In genomic region chr20:35403302-35403906, GRCh38 we compare ENCODE assay signal across 6 cellular contexts. TPM values are rescaled to one million over a fixed set of nuclear protein-coding genes. Genes with fewer than 3 reads are reported as not detected.
"Had no signal": no experiment of that assay in that cellular context is flagged by ENCODE, and none has a peak within 500 bp of the region (broad histone marks: within the 10 kb centered on the region; RNA-seq: fewer than 3 reads in every experiment).

No MANE protein-coding gene starts in this region.

RNA-seq across cellular contexts. Expression of gene GDF5, which starts 34.6 kb away (rescaled TPM):
- total RNA-seq: activated CD4-positive, alpha-beta T cell treated with anti-CD3 and anti-CD28 coated beads, Interleukin-2, amount 10 ng/mL, durations not matched to agents 7 days and 5 days; activated CD8-positive, alpha-beta T cell treated with anti-CD3 and anti-CD28 coated beads for 36 hours; activated T-helper 2 cell treated with anti-CD3 and anti-CD28 coated beads, Interferon-gamma antibody, Interleukin-2, Interleukin-4, amounts not matched to agents 10 μg/mL and 5 μg/mL and 100 μg/mL, durations not matched to agents 14 hours and 24 hours and 36 hours; T-helper 2 cell treated with Interferon-gamma antibody and Interleukin-4, amounts not matched to agents 100 ng/mL and 5 ng/mL, for 36 hours; WTC11 had no signal
- polyA plus RNA-seq: immature natural killer cell had no signal
